ENCODE assay signal across 10 cellular contexts in genomic region chr19:5801796-5802616, GRCh38. TPM values are rescaled to one million over a fixed set of nuclear protein-coding genes. Genes with fewer than 3 reads are reported as not detected.
DNase-seq lines count a peak whose midpoint lies in the region; ATAC-seq, FAIRE-seq and TF ChIP-seq lines count a peak whose summit lies in the region.
"Had no signal": no experiment of that assay in that cellular context is flagged by ENCODE, and none has a peak within 500 bp of the region (broad histone marks: within the 10 kb centered on the region; RNA-seq: fewer than 3 reads in every experiment).

No MANE protein-coding gene starts in this region.

- DNase-seq in HepG2 (ENCODE audit: low spot score) = no peak
- DNase-seq in right lobe of liver = no peak
- peak; percentile 53 for DNase-seq in RPMI7951 (ENCODE audit: low read depth)
- peak; percentile 21 for DNase-seq in fibroblast of the conjunctiva (ENCODE audit: low read depth)
- no peak for DNase-seq in GM19239 (ENCODE audit: insufficient read length, low spot score)
- no peak for DNase-seq in vagina (ENCODE audit: extremely low spot score in 2 of 2)
- no peak for DNase-seq in spleen
- DNase-seq: effector memory CD4-positive, alpha-beta T cell; MM.1S had no signal

- CTCF ChIA-PET in HepG2 (lab: Yijun Ruan, JAX; ENCODE audit: low intra/inter-chr PET ratio, low total read pairs) = no interaction called here

- POLR2A ChIA-PET in HepG2 (lab: Yijun Ruan, JAX) = interaction anchor here (1.3 kb wide), 1 partner anchor 102 kb away, joined by 3 read pairs; the partner anchor contains the start of genes NDUFA11 and VMAC

- H3K27ac ChIP-seq in HepG2 (ENCODE audit: extremely low read length, insufficient read depth, low read length) (no peak overlapping the region), right lobe of liver (peak overlapping the region in 1 of 3 donors; percentile 40), vagina (no peak overlapping the region), spleen (no peak overlapping the region)

- BruUV-seq in HepG2 (replicated peaks; lab: Mats Ljungman, UMichigan) = no TSS peak

- no peak for TF ChIP-seq RAD21 in HepG2 (CRISPR knock-in tag; IDR thresholded peaks at IDR 0.05)

- H3K4me1 ChIP-seq in HepG2 (ENCODE audit: insufficient read depth, low read length) (peaks cover 67% of the 10 kb centered on the region), right lobe of liver (peaks cover 0 to 46% (median 21%) of the 10 kb centered on the region in 4 donors), vagina (peaks cover 26% of the 10 kb centered on the region), spleen (peaks cover 6 to 71% (median 32%) of the 10 kb centered on the region in 6 donors)

- no peak overlapping the region for H3K9ac ChIP-seq in HepG2 (ENCODE audit: insufficient read depth, low read depth, low read length)

- no peak for TF ChIP-seq CTCF in HepG2 (CRISPR knock-in tag; IDR thresholded peaks at IDR 0.05)
- TF ChIP-seq CTCF in right lobe of liver (IDR thresholded peaks at IDR 0.05) = no peak
- TF ChIP-seq CTCF in vagina (IDR thresholded peaks at IDR 0.05) = no peak
- no peak for TF ChIP-seq CTCF in spleen (IDR thresholded peaks at IDR 0.05 in 8 of 11, conservative IDR thresholded peaks at IDR 0.05 in 3 of 11)

- WGBS in HepG2 (ENCODE audit: low lambda C conversion rate) = 73% methylated on average over 18 of the region's 33 CpGs
- 42% methylated on average over 7 of the region's 33 CpGs for WGBS in right lobe of liver (ENCODE audit: insufficient coverage, low coverage, low lambda C conversion rate, missing lambda C conversion rate)
- WGBS in spleen, 5 donors = 15 to 22% (median 16%) methylated on average over 15 to 33 of the region's 33 CpGs

- H3K79me2 ChIP-seq in HepG2 (ENCODE audit: insufficient read depth, low read length) = no peaks in the 10 kb centered on the region

- H3K27me3 ChIP-seq in HepG2 (ENCODE audit: control insufficient read depth in 1 of 2, insufficient read depth in 2 of 2, low read length in 2 of 2) (peaks cover 0 to 5% of the 10 kb centered on the region in 2 experiments; a peak in 2 of 5 replicates), right lobe of liver (no peaks in the 10 kb centered on the region), vagina (peaks cover 8% of the 10 kb centered on the region), spleen (replicated peaks in 1 of 7) (peaks cover 0 to 88% (median 46%) of the 10 kb centered on the region in 7 donors)

- ATAC-seq in HepG2 (no peak), right lobe of liver (no peak), GM18502 (IDR thresholded peaks at IDR 0.05; ENCODE audit: poor library complexity, unreplicated experiment) (no peak)

- no peaks in the 10 kb centered on the region for H4K20me1 ChIP-seq in HepG2 (ENCODE audit: insufficient read depth, low read length)

- no peak overlapping the region for H2AFZ ChIP-seq in HepG2 (ENCODE audit: low read length)

- no peak for TF ChIP-seq POLR2A in HepG2 (IDR thresholded peaks at IDR 0.05; ENCODE audit: insufficient read depth in 1 of 2, low read depth in 2 of 2, low read length in 2 of 2)
- TF ChIP-seq POLR2A in right lobe of liver (IDR thresholded peaks at IDR 0.05) = no peak
- no peak for TF ChIP-seq POLR2A in vagina (IDR thresholded peaks at IDR 0.05)
- no peak for TF ChIP-seq POLR2A in spleen (IDR thresholded peaks at IDR 0.05)

- H3K4me2 ChIP-seq in HepG2 (ENCODE audit: low read depth, low read length) = no peak overlapping the region

- H3K9me3 ChIP-seq in HepG2 (ENCODE audit: low read length) (no peaks in the 10 kb centered on the region), right lobe of liver (no peaks in the 10 kb centered on the region), vagina (no peaks in the 10 kb centered on the region), spleen (no peaks in the 10 kb centered on the region)

- no peak overlapping the region for H3K4me3 ChIP-seq in HepG2 (replicated peaks in 1 of 3; ENCODE audit: insufficient read depth in 1 of 3, low read depth in 2 of 3, low read length in 3 of 3)
- no peak overlapping the region for H3K4me3 ChIP-seq in right lobe of liver
- no peak overlapping the region for H3K4me3 ChIP-seq in vagina
- H3K4me3 ChIP-seq in spleen = no peak overlapping the region

- intact Hi-C loops in HepG2 (cut with micrococcal nuclease; ENCODE audit: unreplicated experiment) (loop anchor here (10.0 kb wide), 1 partner anchor 223 kb away; no protein-coding TSS in a partner anchor), right lobe of liver (cut with DNase I) (loop anchor here in 1 of 2 donors (10.0 kb wide), 1 partner anchor 163 kb away; no protein-coding TSS in a partner anchor), vagina (cut with DNase I) (no loop called here), spleen (cut with DNase I; ENCODE audit: low total_unique reads) (loop anchor here (5.0 kb wide), 1 partner anchor 90 kb away; no protein-coding TSS in a partner anchor)

- TF ChIP-seq EP300 in HepG2 (IDR thresholded peaks at IDR 0.05; ENCODE audit: low read depth in 2 of 2, low read length in 2 of 2) = no peak
- TF ChIP-seq EP300 in HepG2 (CRISPR knock-in tag; IDR thresholded peaks at IDR 0.05; ENCODE audit: borderline replicate concordance) = no peak

- FAIRE-seq in HepG2 (lab: Jason Lieb, UNC) (no peak), GM19239 (lab: Jason Lieb, UNC) (no peak)

- H3K36me3 ChIP-seq in HepG2 (replicated peaks in 1 of 2; ENCODE audit: control insufficient read depth in 1 of 2, insufficient read depth in 2 of 2, low read length in 2 of 2) = no peaks in the 10 kb centered on the region
- H3K36me3 ChIP-seq in right lobe of liver = no peaks in the 10 kb centered on the region
- H3K36me3 ChIP-seq in vagina = no peaks in the 10 kb centered on the region
- H3K36me3 ChIP-seq in spleen = no peaks in the 10 kb centered on the region

- in situ Hi-C loops in HepG2 (cut with HindIII; ENCODE audit: extremely low pct_ligation_motif_present, low pct_unique_long_range_greater_than_20kb) = loop anchor here (5.0 kb wide), 2 partner anchors 175 to 220 kb away; partner anchors contain the start of gene RANBP3

RNA-seq across cellular contexts. Expression of gene NRTN, which starts 2.9 kb away (rescaled TPM):
- total RNA-seq in HepG2 (2016; rRNA removed; fragmentation: Illumina TruSeq; extraction: Trizol) (3.2 and 4.1 TPM in 2 replicates), right lobe of liver (10 to 100 TPM in 3 of 6 experiments, 1 to 10 TPM in 3; 4.7 to 11.6 (median 9.8) TPM), vagina (3.7 TPM), spleen (1 to 10 TPM in 1 of 7 donors, under 1 TPM in 2, not detected in 4; 0.32 to 2.3 (median 0.72) TPM)
- 6.3 and 6.9 TPM in 2 replicates for total RNA-seq in HepG2 (2016; cell fraction: cytosol; rRNA removed; fragmentation: Illumina TruSeq; extraction: Trizol; ENCODE audit: low read depth)
- total RNA-seq in HepG2 (2016; cell fraction: insoluble cytoplasmic fraction; rRNA removed; fragmentation: Illumina TruSeq; extraction: Trizol) = 3.3 and 3.6 TPM in 2 replicates
- total RNA-seq in HepG2 (2016; cell fraction: membrane; rRNA removed; fragmentation: Illumina TruSeq; extraction: Trizol) = 11.2 and 12.2 TPM in 2 replicates
- total RNA-seq in HepG2 (2016; cell fraction: nucleus; rRNA removed; fragmentation: Illumina TruSeq; extraction: Trizol) = 1.9 TPM in 2 replicates
- polyA plus RNA-seq in HepG2 (2011; rRNA removed) (5.3 and 7.3 TPM in 2 replicates), spleen (under 1 TPM in 2 of 3 donors, not detected in 1; 0.29 to 0.30 TPM)
- 3.3 and 7.0 TPM in 2 replicates for polyA plus RNA-seq in HepG2 (2011; cell fraction: cytosol; rRNA removed)
- 5.3 and 5.4 TPM in 2 replicates for polyA plus RNA-seq in HepG2 (2011; cell fraction: nucleus; rRNA removed)
- polyA plus RNA-seq in HepG2 (2012) = 3.3 and 6.4 TPM in 2 replicates
- 9.7 and 9.9 TPM in 2 replicates for polyA plus RNA-seq in HepG2 (2016; cell fraction: cytosol; fragmentation: Illumina TruSeq; extraction: Trizol; ENCODE audit: low read depth)
- polyA plus RNA-seq in HepG2 (2016; cell fraction: insoluble cytoplasmic fraction; fragmentation: Illumina TruSeq; extraction: Trizol; ENCODE audit: low read depth) = 4.5 and 4.6 TPM in 2 replicates
- polyA plus RNA-seq in HepG2 (2016; cell fraction: membrane; fragmentation: Illumina TruSeq; extraction: Trizol; ENCODE audit: low read depth) = 13.7 and 14.4 TPM in 2 replicates
- polyA plus RNA-seq in HepG2 (2016; cell fraction: nucleus; fragmentation: Illumina TruSeq; extraction: Trizol; ENCODE audit: insufficient read depth, low read depth) = 2.8 and 4.0 TPM in 2 replicates
- 0.14 and 10.3 TPM in 2 replicates for polyA minus RNA-seq in HepG2 (2011; rRNA and poly(A)+ RNA removed; ENCODE audit: low replicate concordance)
- 5.2 and 5.8 TPM in 2 replicates for polyA minus RNA-seq in HepG2 (2011; cell fraction: cytosol; rRNA and poly(A)+ RNA removed)
- polyA minus RNA-seq in HepG2 (2011; cell fraction: nucleus; rRNA and poly(A)+ RNA removed) = 1.2 and 1.8 TPM in 2 replicates
- not detected in 2 replicates for total RNA-seq in RPMI7951 (2014; rRNA removed; shearing (Covaris generic))

RNA-seq across cellular contexts. Expression of gene DUS3L, which starts 11.0 kb away (rescaled TPM):
- total RNA-seq in HepG2 (2016; rRNA removed; fragmentation: Illumina TruSeq; extraction: Trizol) = 20.6 and 25.1 TPM in 2 replicates
- total RNA-seq in HepG2 (2016; cell fraction: cytosol; rRNA removed; fragmentation: Illumina TruSeq; extraction: Trizol; ENCODE audit: low read depth) = 7.1 and 7.6 TPM in 2 replicates
- 19.2 and 25.0 TPM in 2 replicates for total RNA-seq in HepG2 (2016; cell fraction: insoluble cytoplasmic fraction; rRNA removed; fragmentation: Illumina TruSeq; extraction: Trizol)
- 8.0 and 8.5 TPM in 2 replicates for total RNA-seq in HepG2 (2016; cell fraction: membrane; rRNA removed; fragmentation: Illumina TruSeq; extraction: Trizol)
- 16.2 and 25.2 TPM in 2 replicates for total RNA-seq in HepG2 (2016; cell fraction: nucleus; rRNA removed; fragmentation: Illumina TruSeq; extraction: Trizol)
- 13.3 and 15.6 TPM in 2 replicates for polyA plus RNA-seq in HepG2 (2011; rRNA removed)
- polyA plus RNA-seq in HepG2 (2011; cell fraction: cytosol; rRNA removed) = 10.8 and 19.0 TPM in 2 replicates
- polyA plus RNA-seq in HepG2 (2011; cell fraction: nucleus; rRNA removed) = 82.5 and 110 TPM in 2 replicates
- polyA plus RNA-seq in HepG2 (2012) = 8.5 and 16.9 TPM in 2 replicates
- 2.4 and 3.1 TPM in 2 replicates for polyA plus RNA-seq in HepG2 (2016; cell fraction: cytosol; fragmentation: Illumina TruSeq; extraction: Trizol; ENCODE audit: low read depth)
- 18.3 and 18.8 TPM in 2 replicates for polyA plus RNA-seq in HepG2 (2016; cell fraction: insoluble cytoplasmic fraction; fragmentation: Illumina TruSeq; extraction: Trizol; ENCODE audit: low read depth)
- 6.3 TPM in 2 replicates for polyA plus RNA-seq in HepG2 (2016; cell fraction: membrane; fragmentation: Illumina TruSeq; extraction: Trizol; ENCODE audit: low read depth)
- 41.4 and 60.6 TPM in 2 replicates for polyA plus RNA-seq in HepG2 (2016; cell fraction: nucleus; fragmentation: Illumina TruSeq; extraction: Trizol; ENCODE audit: insufficient read depth, low read depth)
- polyA minus RNA-seq in HepG2 (2011; rRNA and poly(A)+ RNA removed; ENCODE audit: low replicate concordance) = 25.0 and 31.3 TPM in 2 replicates
- 13.3 and 13.6 TPM in 2 replicates for polyA minus RNA-seq in HepG2 (2011; cell fraction: cytosol; rRNA and poly(A)+ RNA removed)
- polyA minus RNA-seq in HepG2 (2011; cell fraction: nucleus; rRNA and poly(A)+ RNA removed) = 16.8 and 28.8 TPM in 2 replicates
- total RNA-seq in right lobe of liver = 10 to 100 TPM; 14.7 to 28.6 (median 20.5) TPM
- total RNA-seq in RPMI7951 (2014; rRNA removed; shearing (Covaris generic)) = 24.5 and 35.3 TPM in 2 replicates
- 39.0 TPM for total RNA-seq in vagina
- 10 to 100 TPM; 22.7 to 63.9 (median 34.5) TPM for total RNA-seq in spleen
- polyA plus RNA-seq in spleen = 10 to 100 TPM; 31.3 to 57.4 (median 52.5) TPM

RNA-seq across cellular contexts. Expression of gene PRR22, which starts 17.5 kb away (rescaled TPM):
- total RNA-seq in HepG2 (2016; rRNA removed; fragmentation: Illumina TruSeq; extraction: Trizol) = 0.77 and 2.3 TPM in 2 replicates
- total RNA-seq in HepG2 (2016; cell fraction: cytosol; rRNA removed; fragmentation: Illumina TruSeq; extraction: Trizol; ENCODE audit: low read depth) = 0.40 and 0.53 TPM in 2 replicates
- 0.83 and 2.2 TPM in 2 replicates for total RNA-seq in HepG2 (2016; cell fraction: insoluble cytoplasmic fraction; rRNA removed; fragmentation: Illumina TruSeq; extraction: Trizol)
- 0.68 and 0.93 TPM in 2 replicates for total RNA-seq in HepG2 (2016; cell fraction: membrane; rRNA removed; fragmentation: Illumina TruSeq; extraction: Trizol)
- 2.2 and 2.6 TPM in 2 replicates for total RNA-seq in HepG2 (2016; cell fraction: nucleus; rRNA removed; fragmentation: Illumina TruSeq; extraction: Trizol)
- 0.84 and 1.0 TPM in 2 replicates for polyA plus RNA-seq in HepG2 (2011; rRNA removed)
- polyA plus RNA-seq in HepG2 (2011; cell fraction: cytosol; rRNA removed) = 0.10 and 0.36 TPM in 2 replicates
- 9.3 and 11.4 TPM in 2 replicates for polyA plus RNA-seq in HepG2 (2011; cell fraction: nucleus; rRNA removed)
- 0.86 and 1.1 TPM in 2 replicates for polyA plus RNA-seq in HepG2 (2012)
- polyA plus RNA-seq in HepG2 (2016; cell fraction: cytosol; fragmentation: Illumina TruSeq; extraction: Trizol; ENCODE audit: low read depth) = 0.27 and 0.43 TPM in 2 replicates
- polyA plus RNA-seq in HepG2 (2016; cell fraction: insoluble cytoplasmic fraction; fragmentation: Illumina TruSeq; extraction: Trizol; ENCODE audit: low read depth) = 1.2 and 2.0 TPM in 2 replicates
- 0.66 and 0.97 TPM in 2 replicates for polyA plus RNA-seq in HepG2 (2016; cell fraction: membrane; fragmentation: Illumina TruSeq; extraction: Trizol; ENCODE audit: low read depth)
- 10.5 and 11.2 TPM in 2 replicates for polyA plus RNA-seq in HepG2 (2016; cell fraction: nucleus; fragmentation: Illumina TruSeq; extraction: Trizol; ENCODE audit: insufficient read depth, low read depth)
- polyA minus RNA-seq in HepG2 (2011; rRNA and poly(A)+ RNA removed; ENCODE audit: low replicate concordance) = 0.35 and 0.70 TPM in 2 replicates
- polyA minus RNA-seq in HepG2 (2011; cell fraction: cytosol; rRNA and poly(A)+ RNA removed) = 0.59 and 0.62 TPM in 2 replicates
- 0.62 and 1.7 TPM in 2 replicates for polyA minus RNA-seq in HepG2 (2011; cell fraction: nucleus; rRNA and poly(A)+ RNA removed)
- 1 to 10 TPM; 1.7 to 3.3 (median 2.1) TPM for total RNA-seq in right lobe of liver
- 0.48 and 0.68 TPM in 2 replicates for total RNA-seq in RPMI7951 (2014; rRNA removed; shearing (Covaris generic))
- total RNA-seq in vagina = 0.98 TPM
- total RNA-seq in spleen = 1 to 10 TPM; 1.4 to 4.7 (median 2.4) TPM
- polyA plus RNA-seq in spleen = 10 to 100 TPM in 2 of 3 donors, 1 to 10 TPM in 1; 4.9 to 11.4 (median 10.6) TPM

RNA-seq across cellular contexts. Expression of gene FUT6, which starts 37.5 kb away (rescaled TPM):
- total RNA-seq in HepG2 (2016; rRNA removed; fragmentation: Illumina TruSeq; extraction: Trizol) (5.0 and 8.2 TPM in 2 replicates), right lobe of liver (10 to 100 TPM in 2 of 6 experiments, 1 to 10 TPM in 4; 2.3 to 28.1 (median 9.7) TPM), vagina (36.8 TPM), spleen (under 1 TPM in 2 of 7 donors, not detected in 5; 0.20 to 0.44 TPM)
- 0.97 and 1.6 TPM in 2 replicates for total RNA-seq in HepG2 (2016; cell fraction: cytosol; rRNA removed; fragmentation: Illumina TruSeq; extraction: Trizol; ENCODE audit: low read depth)
- total RNA-seq in HepG2 (2016; cell fraction: insoluble cytoplasmic fraction; rRNA removed; fragmentation: Illumina TruSeq; extraction: Trizol) = 5.0 and 7.9 TPM in 2 replicates
- total RNA-seq in HepG2 (2016; cell fraction: membrane; rRNA removed; fragmentation: Illumina TruSeq; extraction: Trizol) = 3.2 and 4.2 TPM in 2 replicates
- 5.8 and 8.5 TPM in 2 replicates for total RNA-seq in HepG2 (2016; cell fraction: nucleus; rRNA removed; fragmentation: Illumina TruSeq; extraction: Trizol)
- polyA plus RNA-seq in HepG2 (2011; rRNA removed) (27.7 and 53.3 TPM in 2 replicates), spleen (under 1 TPM; 0.06 to 0.13 (median 0.07) TPM)
- polyA plus RNA-seq in HepG2 (2011; cell fraction: cytosol; rRNA removed) = 33.1 and 34.4 TPM in 2 replicates
- polyA plus RNA-seq in HepG2 (2011; cell fraction: nucleus; rRNA removed) = 43.6 and 59.1 TPM in 2 replicates
- 15.4 and 18.7 TPM in 2 replicates for polyA plus RNA-seq in HepG2 (2012)
- polyA plus RNA-seq in HepG2 (2016; cell fraction: cytosol; fragmentation: Illumina TruSeq; extraction: Trizol; ENCODE audit: low read depth) = 0.97 and 1.0 TPM in 2 replicates
- 5.1 and 6.0 TPM in 2 replicates for polyA plus RNA-seq in HepG2 (2016; cell fraction: insoluble cytoplasmic fraction; fragmentation: Illumina TruSeq; extraction: Trizol; ENCODE audit: low read depth)
- polyA plus RNA-seq in HepG2 (2016; cell fraction: membrane; fragmentation: Illumina TruSeq; extraction: Trizol; ENCODE audit: low read depth) = 3.2 and 3.6 TPM in 2 replicates
- polyA plus RNA-seq in HepG2 (2016; cell fraction: nucleus; fragmentation: Illumina TruSeq; extraction: Trizol; ENCODE audit: insufficient read depth, low read depth) = 11.4 and 11.8 TPM in 2 replicates
- polyA minus RNA-seq in HepG2 (2011; rRNA and poly(A)+ RNA removed; ENCODE audit: low replicate concordance) = 80.4 TPM in 1 of 2 replicates, not detected in the other
- 21.4 and 25.8 TPM in 2 replicates for polyA minus RNA-seq in HepG2 (2011; cell fraction: cytosol; rRNA and poly(A)+ RNA removed)
- polyA minus RNA-seq in HepG2 (2011; cell fraction: nucleus; rRNA and poly(A)+ RNA removed) = 22.5 and 47.7 TPM in 2 replicates
- not detected in 2 replicates for total RNA-seq in RPMI7951 (2014; rRNA removed; shearing (Covaris generic))

RNA-seq across cellular contexts. Expression of gene FUT3, which starts 49.2 kb away (rescaled TPM):
- total RNA-seq in HepG2 (2016; rRNA removed; fragmentation: Illumina TruSeq; extraction: Trizol) (0.20 and 0.53 TPM in 2 replicates), right lobe of liver (1 to 10 TPM in 1 of 6 experiments, under 1 TPM in 5; 0.19 to 1.4 (median 0.33) TPM), vagina (20.9 TPM), spleen (not detected)
- total RNA-seq in HepG2 (2016; cell fraction: cytosol; rRNA removed; fragmentation: Illumina TruSeq; extraction: Trizol; ENCODE audit: low read depth) = 0.10 TPM in 1 of 2 replicates, not detected in the other
- 0.39 TPM in 1 of 2 replicates, not detected in the other for total RNA-seq in HepG2 (2016; cell fraction: insoluble cytoplasmic fraction; rRNA removed; fragmentation: Illumina TruSeq; extraction: Trizol)
- total RNA-seq in HepG2 (2016; cell fraction: membrane; rRNA removed; fragmentation: Illumina TruSeq; extraction: Trizol) = 0.14 and 0.15 TPM in 2 replicates
- 0.34 TPM in 1 of 2 replicates, not detected in the other for total RNA-seq in HepG2 (2016; cell fraction: nucleus; rRNA removed; fragmentation: Illumina TruSeq; extraction: Trizol)
- polyA plus RNA-seq in HepG2 (2011; rRNA removed) (1.1 and 1.6 TPM in 2 replicates), spleen (under 1 TPM in 2 of 3 donors, not detected in 1; 0.06 to 0.12 TPM)
- 0.74 and 0.86 TPM in 2 replicates for polyA plus RNA-seq in HepG2 (2011; cell fraction: cytosol; rRNA removed)
- 0.96 and 1.5 TPM in 2 replicates for polyA plus RNA-seq in HepG2 (2011; cell fraction: nucleus; rRNA removed)
- 0.52 and 2.4 TPM in 2 replicates for polyA plus RNA-seq in HepG2 (2012)
- polyA plus RNA-seq in HepG2 (2016; cell fraction: cytosol; fragmentation: Illumina TruSeq; extraction: Trizol; ENCODE audit: low read depth) = 0.07 TPM in 1 of 2 replicates, not detected in the other
- polyA plus RNA-seq in HepG2 (2016; cell fraction: insoluble cytoplasmic fraction; fragmentation: Illumina TruSeq; extraction: Trizol; ENCODE audit: low read depth) = 0.12 and 0.23 TPM in 2 replicates
- 0.17 TPM in 1 of 2 replicates, not detected in the other for polyA plus RNA-seq in HepG2 (2016; cell fraction: membrane; fragmentation: Illumina TruSeq; extraction: Trizol; ENCODE audit: low read depth)
- 0.57 and 0.83 TPM in 2 replicates for polyA plus RNA-seq in HepG2 (2016; cell fraction: nucleus; fragmentation: Illumina TruSeq; extraction: Trizol; ENCODE audit: insufficient read depth, low read depth)
- 0.80 TPM in 1 of 2 replicates, not detected in the other for polyA minus RNA-seq in HepG2 (2011; rRNA and poly(A)+ RNA removed; ENCODE audit: low replicate concordance)
- 0.69 TPM in 1 of 2 replicates, not detected in the other for polyA minus RNA-seq in HepG2 (2011; cell fraction: cytosol; rRNA and poly(A)+ RNA removed)
- 0.26 and 2.9 TPM in 2 replicates for polyA minus RNA-seq in HepG2 (2011; cell fraction: nucleus; rRNA and poly(A)+ RNA removed)
- not detected in 2 replicates for total RNA-seq in RPMI7951 (2014; rRNA removed; shearing (Covaris generic))

Comparison
In these comparisons a context has a peak if more than half of its experiments do, and no peak if none do; other contexts are left out.
1. DNase-seq: peak in RPMI7951 (single experiment) and fibroblast of the conjunctiva (single experiment); none in HepG2 (single experiment), right lobe of liver (0 of 3), GM19239 (single experiment), vagina (0 of 2) and spleen (single experiment).